In the genomic region with DNA sequence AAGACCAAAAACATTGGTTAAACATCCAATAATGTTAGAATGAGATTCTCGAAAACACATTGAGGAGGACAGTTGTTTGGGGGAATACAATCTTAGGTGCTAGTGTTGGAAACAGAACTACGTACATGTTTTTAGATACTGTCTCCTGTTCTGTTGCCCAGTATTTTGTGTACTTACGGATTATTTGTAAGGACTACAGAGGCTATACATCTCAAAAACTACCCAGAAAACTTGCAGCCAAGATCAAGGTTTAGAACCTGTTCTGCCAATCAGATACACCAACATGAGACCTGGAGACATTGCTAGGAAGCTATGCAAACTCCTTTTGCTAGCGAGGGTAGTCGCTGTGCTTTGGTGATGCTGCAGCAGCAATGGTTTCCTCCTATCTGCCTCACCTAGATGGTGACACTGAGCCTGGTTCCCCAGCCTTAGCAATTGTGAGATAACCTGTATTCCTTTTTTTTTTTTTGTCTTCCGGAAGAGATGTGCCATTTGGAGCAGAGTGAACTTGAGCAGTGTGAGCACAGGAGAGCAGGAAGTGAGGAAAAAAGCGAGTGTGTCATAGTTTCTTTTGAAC, we compare ENCODE assay signal across 1 cellular context.
TF ChIP-seq lines count a peak whose summit lies in the region.

No MANE protein-coding gene starts in this region.

TF ChIP-seq in GM12878, 131 proteins besides CTCF, POLR2A, EP300 and RAD21:
- TF ChIP-seq POLR2AphosphoS5 (IDR thresholded peaks at IDR 0.05; ENCODE audit: low read length) (peak; percentile 34; the same call in 1 of the 2 replicates), MEF2B (IDR thresholded peaks at IDR 0.05; ENCODE audit: partially characterized antibody, poor library complexity, severe bottlenecking) (no peak), SUPT20H (IDR thresholded peaks at IDR 0.05; ENCODE audit: borderline replicate concordance, control insufficient read depth, low read depth, low read length) (no peak)
- TF ChIP-seq, protein P1, sequence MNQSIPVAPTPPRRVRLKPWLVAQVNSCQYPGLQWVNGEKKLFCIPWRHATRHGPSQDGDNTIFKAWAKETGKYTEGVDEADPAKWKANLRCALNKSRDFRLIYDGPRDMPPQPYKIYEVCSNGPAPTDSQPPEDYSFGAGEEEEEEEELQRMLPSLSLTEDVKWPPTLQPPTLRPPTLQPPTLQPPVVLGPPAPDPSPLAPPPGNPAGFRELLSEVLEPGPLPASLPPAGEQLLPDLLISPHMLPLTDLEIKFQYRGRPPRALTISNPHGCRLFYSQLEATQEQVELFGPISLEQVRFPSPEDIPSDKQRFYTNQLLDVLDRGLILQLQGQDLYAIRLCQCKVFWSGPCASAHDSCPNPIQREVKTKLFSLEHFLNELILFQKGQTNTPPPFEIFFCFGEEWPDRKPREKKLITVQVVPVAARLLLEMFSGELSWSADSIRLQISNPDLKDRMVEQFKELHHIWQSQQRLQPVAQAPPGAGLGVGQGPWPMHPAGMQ (IDR thresholded peaks at IDR 0.05; ENCODE audit: borderline replicate concordance), result no peak
